ENCODE assay signal across 8 cellular contexts in the genomic region with DNA sequence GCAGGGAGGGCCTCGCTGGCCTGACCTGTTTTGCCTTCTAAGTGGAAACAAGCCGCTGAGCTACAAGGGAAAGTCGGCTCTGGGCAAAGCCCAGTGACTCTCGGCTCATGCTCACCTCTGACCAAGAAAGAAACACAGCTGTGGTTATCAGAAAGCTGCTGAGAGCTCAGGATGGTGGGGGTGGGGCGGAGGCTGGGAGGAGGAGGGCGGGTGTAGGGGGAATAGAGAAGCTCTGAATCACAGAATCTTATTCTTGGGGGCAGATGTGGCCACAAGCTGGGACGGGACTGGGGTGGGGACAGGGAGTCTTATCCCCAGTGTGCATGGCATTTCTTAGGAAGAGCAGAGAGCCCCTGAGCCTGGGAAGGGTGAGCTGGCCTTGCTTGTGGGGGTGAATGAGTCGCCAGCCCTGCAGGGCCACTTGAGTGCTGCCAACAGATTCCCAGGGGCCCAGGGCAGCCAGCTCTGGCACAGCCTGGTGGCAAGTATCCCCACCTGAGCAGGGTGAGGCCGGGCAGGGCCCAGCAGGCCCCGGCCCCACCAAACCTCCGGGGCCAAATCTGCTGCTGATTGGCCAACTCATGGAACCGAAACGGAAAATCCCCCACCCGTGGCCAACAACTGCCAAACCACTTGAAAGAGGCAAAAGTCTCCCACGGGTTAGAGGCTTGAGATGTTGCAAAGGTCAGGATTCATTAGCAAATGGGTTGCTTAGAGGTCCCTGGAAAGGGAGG.
DNase-seq lines count a peak whose midpoint lies in the region; ATAC-seq and TF ChIP-seq lines count a peak whose summit lies in the region.

No MANE protein-coding gene starts in this region.

- TF ChIP-seq POLR2A in Peyer's patch (IDR thresholded peaks at IDR 0.05) = no peak

- no peaks in the 10 kb centered on the region for H3K27me3 ChIP-seq in Peyer's patch

- H3K27ac ChIP-seq in Peyer's patch = peak overlapping the region; percentile 79 to 93 (median 84)

- H3K4me1 Mint-ChIP-seq in activated naive CD8-positive, alpha-beta T cell treated with anti-CD3 and anti-CD28 coated beads, Interleukin-2, amount 10 ng/mL, durations not matched to agents 7 days and 5 days = peaks cover 32% of the 10 kb centered on the region
- peaks cover 22 to 38% of the 10 kb centered on the region in 2 donors for H3K4me1 Mint-ChIP-seq in immature natural killer cell

- peaks cover 4% of the 10 kb centered on the region for H3K9me3 Mint-ChIP-seq in activated naive CD8-positive, alpha-beta T cell treated with anti-CD3 and anti-CD28 coated beads, Interleukin-2, amount 10 ng/mL, durations not matched to agents 7 days and 5 days
- H3K9me3 Mint-ChIP-seq in immature natural killer cell = no peaks in the 10 kb centered on the region

- POLR2A ChIA-PET in activated naive CD8-positive, alpha-beta T cell treated with anti-CD3 and anti-CD28 coated beads, Interleukin-2, amount 10 ng/mL, durations not matched to agents 7 days and 5 days (lab: Charles Lee) = interaction anchor here (1.3 kb wide), 1 partner anchor 13 kb away, joined by 6 read pairs; no protein-coding TSS in a partner anchor

- peak in 2 of 3 donors; percentile 77 to 84 for DNase-seq in Peyer's patch
- peak; percentile 54 for DNase-seq in activated naive CD8-positive, alpha-beta T cell treated with anti-CD3 and anti-CD28 coated beads, Interleukin-2, amount 10 ng/mL, durations not matched to agents 7 days and 5 days
- peak; percentile 63 to 76 (median 74) for DNase-seq in immature natural killer cell
- DNase-seq in stimulated activated CD4-positive, alpha-beta T cell treated with anti-CD3 and anti-CD28 coated beads, Interleukin-2, amount 100 ng/mL, for 4 hours (ENCODE audit: low read depth) = peak; percentile 36
- no peak for DNase-seq in NCI-H2196 (lab: John Stamatoyannopoulos, UW; ENCODE audit: unreplicated experiment)
- DNase-seq in NCI-H1092 treated with DMSO at 0.1 percent for 48 hours (lab: John Stamatoyannopoulos, UW) = no peak

- ATAC-seq in GM18907 (IDR thresholded peaks at IDR 0.05; ENCODE audit: unreplicated experiment) = peak; percentile 65
- peak; percentile 69 for ATAC-seq in HG02970 (IDR thresholded peaks at IDR 0.05; ENCODE audit: low FRiP score, unreplicated experiment)
- ATAC-seq in activated naive CD8-positive, alpha-beta T cell treated with anti-CD3 and anti-CD28 coated beads, Interleukin-2, amount 10 ng/mL, durations not matched to agents 7 days and 5 days (ENCODE audit: low read depth) = peak; percentile 58

- no peak overlapping the region for H3K27ac Mint-ChIP-seq in activated naive CD8-positive, alpha-beta T cell treated with anti-CD3 and anti-CD28 coated beads, Interleukin-2, amount 10 ng/mL, durations not matched to agents 7 days and 5 days
- peak overlapping the region in 2 of 6 donors; percentile 34 to 64 for H3K27ac Mint-ChIP-seq in immature natural killer cell

- no peak for TF ChIP-seq CTCF in Peyer's patch (IDR thresholded peaks at IDR 0.05)

- H3K36me3 ChIP-seq in Peyer's patch = no peaks in the 10 kb centered on the region

- H3K9me3 ChIP-seq in Peyer's patch = no peaks in the 10 kb centered on the region

- peaks cover 6% of the 10 kb centered on the region for H3K36me3 Mint-ChIP-seq in activated naive CD8-positive, alpha-beta T cell treated with anti-CD3 and anti-CD28 coated beads, Interleukin-2, amount 10 ng/mL, durations not matched to agents 7 days and 5 days
- H3K36me3 Mint-ChIP-seq in immature natural killer cell = peaks cover 0 to 3% (median 0%) of the 10 kb centered on the region in 3 donors

- H3K4me3 ChIP-seq in Peyer's patch = peak overlapping the region in 1 of 4 donors; percentile 13

- H3K27me3 Mint-ChIP-seq in activated naive CD8-positive, alpha-beta T cell treated with anti-CD3 and anti-CD28 coated beads, Interleukin-2, amount 10 ng/mL, durations not matched to agents 7 days and 5 days = peaks cover 33% of the 10 kb centered on the region
- H3K27me3 Mint-ChIP-seq in immature natural killer cell (ENCODE audit: low read depth in 3 of 3) = peaks cover 12 to 29% (median 22%) of the 10 kb centered on the region in 3 donors

- peak overlapping the region; percentile 37 for H3K4me3 Mint-ChIP-seq in activated naive CD8-positive, alpha-beta T cell treated with anti-CD3 and anti-CD28 coated beads, Interleukin-2, amount 10 ng/mL, durations not matched to agents 7 days and 5 days
- H3K4me3 Mint-ChIP-seq in immature natural killer cell = peak overlapping the region; percentile 67 to 81 (median 72)

- peaks cover 0 to 23% (median 18%) of the 10 kb centered on the region in 4 donors for H3K4me1 ChIP-seq in Peyer's patch

Comparison
In these comparisons a context has a peak if more than half of its experiments do, and no peak if none do; other contexts are left out.
1. DNase-seq: peak in Peyer's patch (2 of 3), activated naive CD8-positive, alpha-beta T cell treated with anti-CD3 and anti-CD28 coated beads, Interleukin-2, amount 10 ng/mL, durations not matched to agents 7 days and 5 days (single experiment), immature natural killer cell (3 of 3) and stimulated activated CD4-positive, alpha-beta T cell treated with anti-CD3 and anti-CD28 coated beads, Interleukin-2, amount 100 ng/mL, for 4 hours (single experiment); none in NCI-H2196 (single experiment) and NCI-H1092 treated with DMSO at 0.1 percent for 48 hours (single experiment).
2. Peak in every context shown above with its lines, with median percentiles within 50 percentile points of each other: ATAC-seq.